In the genomic region with DNA sequence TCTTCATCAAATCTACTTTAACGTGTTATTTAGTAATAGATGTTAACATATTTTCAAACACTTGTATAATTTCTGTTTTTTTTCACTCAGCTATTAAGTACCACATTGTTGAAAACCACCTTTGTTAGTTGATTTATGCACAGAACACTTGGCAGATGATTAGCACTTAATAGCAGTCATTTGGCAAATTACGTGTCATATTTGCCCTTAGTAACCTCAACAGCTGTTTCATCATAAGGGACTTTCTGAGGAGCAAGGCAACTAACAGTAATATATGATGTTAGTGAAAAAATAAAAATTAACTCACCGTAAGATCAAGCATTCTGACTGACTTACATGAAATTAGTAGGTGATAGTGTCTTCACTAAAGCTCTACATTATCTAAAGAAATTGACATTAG, we compare ENCODE assay signal across 31 cellular contexts.
A peak's percentile ranks its signal among the peaks of the same experiment; 100 is the strongest.
DNase-seq lines count a peak whose midpoint lies in the region; ATAC-seq, FAIRE-seq and TF ChIP-seq lines count a peak whose summit lies in the region.
"Had no signal": no experiment of that assay in that cellular context is flagged by ENCODE, and none has a peak within 500 bp of the region (broad histone marks: within the 10 kb centered on the region; RNA-seq: fewer than 3 reads in every experiment).

No MANE protein-coding gene starts in this region.

- peaks cover 3% of the 10 kb centered on the region for H3K27me3 ChIP-seq in bronchial epithelial cell (ENCODE audit: control insufficient read depth, insufficient read depth, low read length)
- H3K27me3 ChIP-seq: neural progenitor cell, pancreas had no signal

- no peak for TF ChIP-seq CTCF in bronchial epithelial cell (IDR thresholded peaks at IDR 0.05; ENCODE audit: insufficient read depth, low read length, severe bottlenecking)

- ATAC-seq in GM18520 (IDR thresholded peaks at IDR 0.05; ENCODE audit: unreplicated experiment) (peak; percentile 64), GM19463 (IDR thresholded peaks at IDR 0.05; ENCODE audit: unreplicated experiment) (peak; percentile 79), HG02763 (IDR thresholded peaks at IDR 0.05; ENCODE audit: unreplicated experiment) (no peak), GM18517 (IDR thresholded peaks at IDR 0.05; ENCODE audit: unreplicated experiment) (no peak)
- ATAC-seq: activated CD4-positive, CD25-positive, alpha-beta regulatory T cell treated with anti-CD3 and anti-CD28 coated beads, Interleukin-2, amount 50 U/mL, for 24 hours; activated naive CD8-positive, alpha-beta T cell treated with anti-CD3 and anti-CD28 coated beads, Interleukin-2, amount 50 U/mL, for 24 hours; activated T-cell treated with anti-CD3 and anti-CD28 coated beads, Interleukin-2, amount 50 U/mL, for 72 hours; GM23338; left lobe of liver; Panc1; pancreas; stimulated activated memory B cell treated with anti-CD40 and anti-IgM and Interleukin-4, amounts not matched to agents 10 μg/mL and 1 μg/mL and 100 μg/mL, for 72 hours had no signal

- no peak for FAIRE-seq in bronchial epithelial cell (lab: Jason Lieb, UNC)
- FAIRE-seq: astrocyte, pancreas had no signal

- H3K4me3 ChIP-seq in bronchial epithelial cell (ENCODE audit: low read depth, low read length): no peak overlapping the region
- H3K4me3 ChIP-seq: GM23338, neural progenitor cell, pancreas had no signal

- in situ Hi-C loops in G401 (cut with HindIII; ENCODE audit: low sequenced_read_pairs): no loop called here

- peak; percentile 82 for DNase-seq in NCI-H1417 treated with DMSO at 0.1 percent for 48 hours (lab: John Stamatoyannopoulos, UW)
- DNase-seq in bronchial epithelial cell (ENCODE audit: low read depth): peak; percentile 67
- DNase-seq in G401 (ENCODE audit: low spot score): no peak
- no peak for DNase-seq in stimulated activated CD4-positive, alpha-beta T cell treated with anti-CD3 and anti-CD28 coated beads, Interleukin-4, amount 100 ng/mL, for 24 hours
- DNase-seq: activated CD4-positive, alpha-beta memory T cell treated with anti-CD3 and anti-CD28 coated beads for 36 hours; activated naive CD8-positive, alpha-beta T cell treated with anti-CD3 and anti-CD28 coated beads, Interleukin-2, amount 50 U/mL, for 24 hours; activated T-cell treated with anti-CD3 and anti-CD28 coated beads, Interleukin-2, amount 50 U/mL, for 72 hours; CD8-positive, alpha-beta memory T cell; central memory CD4-positive, alpha-beta T cell; cortex of kidney; effector memory CD4-positive, alpha-beta T cell; erythroblast; glutamatergic neuron; KBM-7; mesendoderm; NCI-H1092 treated with DMSO at 0.1 percent for 48 hours; NCI-H526; pancreas; SHP77; T-helper 2 cell had no signal

- H3K36me3 ChIP-seq in bronchial epithelial cell (ENCODE audit: control insufficient read depth, insufficient read depth, low read length): no peaks in the 10 kb centered on the region
- H3K36me3 ChIP-seq: neural progenitor cell, pancreas had no signal

Comparison
In these comparisons a context has a peak if more than half of its experiments do, and no peak if none do; other contexts are left out.
1. ATAC-seq: peak in GM18520 (single experiment) and GM19463 (single experiment); none in HG02763 (single experiment) and GM18517 (single experiment).
2. DNase-seq: peak in NCI-H1417 treated with DMSO at 0.1 percent for 48 hours (single experiment) and bronchial epithelial cell (single experiment); none in G401 (single experiment) and stimulated activated CD4-positive, alpha-beta T cell treated with anti-CD3 and anti-CD28 coated beads, Interleukin-4, amount 100 ng/mL, for 24 hours (single experiment).